Comparison of ENCODE assay signal across 27 cellular contexts in the genomic region with DNA sequence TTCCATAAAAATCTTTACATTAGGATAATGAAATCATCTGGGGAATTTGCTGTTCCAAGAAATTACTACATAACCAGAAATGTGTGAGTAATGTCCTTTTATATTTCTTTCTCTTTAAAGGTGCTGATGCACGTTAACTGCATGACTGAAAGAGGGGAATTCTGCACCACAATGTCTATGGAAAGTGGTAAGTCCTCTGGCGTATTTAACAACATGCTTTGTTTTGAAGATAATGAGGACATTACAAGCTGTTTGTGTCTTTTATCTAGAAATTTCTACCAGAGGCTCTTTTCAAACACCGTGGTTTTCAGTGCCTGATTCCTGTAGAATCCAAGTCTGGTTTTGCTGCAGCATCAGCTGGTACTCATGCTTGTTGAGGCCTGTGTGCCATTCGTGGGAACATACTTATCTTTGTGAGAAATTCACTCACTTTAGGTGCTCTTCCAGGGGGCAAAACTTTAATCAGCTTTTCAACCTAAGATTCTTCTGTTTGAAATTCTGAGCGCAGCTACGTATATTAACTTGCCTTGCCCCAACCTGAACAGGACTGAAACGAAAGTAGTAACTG.
DNase-seq lines count a peak whose midpoint lies in the region; TF ChIP-seq lines count a peak whose summit lies in the region.
"Had no signal": no experiment of that assay in that cellular context is flagged by ENCODE, and none has a peak within 500 bp of the region (broad histone marks: within the 10 kb centered on the region; RNA-seq: fewer than 3 reads in every experiment).

No MANE protein-coding gene starts in this region.

- intact Hi-C loops in MCF 10A (cut with micrococcal nuclease) (no loop called here), breast epithelium (cut with DNase I; ENCODE audit: low total_unique reads) (no loop called here)

- no peak for TF ChIP-seq POLR2A in breast epithelium (IDR thresholded peaks at IDR 0.05)

- H3K9ac ChIP-seq in smooth muscle cell (ENCODE audit: low read depth), result no peak overlapping the region
- H3K9ac ChIP-seq: GM23248 had no signal

- H3K4me3 Mint-ChIP-seq in MCF 10A (ENCODE audit: unreplicated experiment), result no peak overlapping the region
- no peak overlapping the region for H3K4me3 Mint-ChIP-seq in endothelial cell (ENCODE audit: unreplicated experiment)
- H3K4me3 Mint-ChIP-seq: activated CD4-positive, alpha-beta memory T cell treated with anti-CD3 and anti-CD28 coated beads for 36 hours; activated naive CD4-positive, alpha-beta T cell treated with anti-CD3 and anti-CD28 coated beads, Interleukin-2, amount 50 U/mL, for 24 hours; CD4-positive, CD25-positive, alpha-beta regulatory T cell; central memory CD8-positive, alpha-beta T cell had no signal

- 48% methylated on average over 7 of the region's 7 CpGs for WGBS in smooth muscle cell (ENCODE audit: low lambda C conversion rate)

- BruUV-seq in MCF 10A (replicated peaks; lab: Mats Ljungman, UMichigan), result no TSS peak

- H3K4me2 ChIP-seq in smooth muscle cell, result peak overlapping the region; percentile 61

- peak overlapping the region; percentile 74 for H2AFZ ChIP-seq in smooth muscle cell (ENCODE audit: low read depth)
- H2AFZ ChIP-seq: GM23248 had no signal

- H3F3A ChIP-seq in smooth muscle cell (ENCODE audit: low read depth), result no peaks in the 10 kb centered on the region

- H3K79me2 ChIP-seq in smooth muscle cell (ENCODE audit: low read depth), result no peaks in the 10 kb centered on the region

- CTCF ChIA-PET in MCF 10A (lab: Yijun Ruan, JAX), result interaction anchor here (0.6 to 0.8 kb wide), 2 partner anchors 15 to 152 kb away, joined by 3 read pairs; no protein-coding TSS in a partner anchor

- H3K27ac Mint-ChIP-seq in MCF 10A (ENCODE audit: low read depth, unreplicated experiment) (no peak overlapping the region), endothelial cell (ENCODE audit: unreplicated experiment) (no peak overlapping the region)
- H3K27ac Mint-ChIP-seq: activated CD4-positive, alpha-beta memory T cell treated with anti-CD3 and anti-CD28 coated beads for 36 hours; activated naive CD4-positive, alpha-beta T cell treated with anti-CD3 and anti-CD28 coated beads, Interleukin-2, amount 50 U/mL, for 24 hours; CD4-positive, CD25-positive, alpha-beta regulatory T cell; progenitor cell of endocrine pancreas had no signal

- no peaks in the 10 kb centered on the region for H4K20me1 ChIP-seq in smooth muscle cell (ENCODE audit: low read depth)

- H3K4me3 ChIP-seq in breast epithelium (peak overlapping the region in 1 of 3 donors; percentile 21), cardiac fibroblast (replicated peaks in 1 of 2; ENCODE audit: low read depth in 2 of 2, low read length in 2 of 2) (no peak overlapping the region), kidney epithelial cell (ENCODE audit: low read depth, low read length) (no peak overlapping the region), smooth muscle cell (no peak overlapping the region)
- H3K4me3 ChIP-seq: GM12878, GM23248, SJCRH30, skin epidermis, tibial nerve had no signal

- POLR2A ChIA-PET in MCF 10A (lab: Yijun Ruan, JAX), result interaction anchor here (0.6 to 1.1 kb wide), 2 partner anchors 10 to 69 kb away, joined by 3 read pairs; no protein-coding TSS in a partner anchor

- H3K4me1 ChIP-seq in breast epithelium, result no peaks in the 10 kb centered on the region
- peaks cover 23% of the 10 kb centered on the region for H3K4me1 ChIP-seq in smooth muscle cell (ENCODE audit: low read depth)
- H3K4me1 ChIP-seq: SJCRH30, tibial nerve had no signal

- DNase-seq in MCF 10A (ENCODE audit: unreplicated experiment) (peak; percentile 27), breast epithelium (ENCODE audit: low spot score in 2 of 2) (no peak), cardiac fibroblast (ENCODE audit: low read depth in 2 of 2) (peak; percentile 39 to 59), kidney epithelial cell (ENCODE audit: low read depth) (peak; percentile 35), smooth muscle cell (lab: John Stamatoyannopoulos, UW; ENCODE audit: unreplicated experiment) (no peak), endothelial cell (ENCODE audit: low spot score) (no peak), NCI-H2029 (lab: John Stamatoyannopoulos, UW) (no peak)
- no peak for DNase-seq in activated effector memory CD4-positive, alpha-beta T cell treated with anti-CD3 and anti-CD28 coated beads, Interleukin-2, amount 50 U/mL, for 16 hours
- DNase-seq: activated CD4-positive, alpha-beta memory T cell treated with anti-CD3 and anti-CD28 coated beads for 36 hours; activated CD8-positive, alpha-beta memory T cell treated with anti-CD3 and anti-CD28 coated beads, Interleukin-2, amount 50 U/mL, for 4 hours; CD4-positive, CD25-positive, alpha-beta regulatory T cell; dermis blood vessel endothelial cell; glutamatergic neuron; GM23248; left cardiac atrium; NCI-H1105; NCI-H187 treated with DMSO at 0.1 percent for 48 hours; NCI-H526 treated with DMSO at 0.1 percent for 48 hours; SJCRH30; T-helper 1 cell had no signal

- TF ChIP-seq CTCF in MCF 10A (IDR thresholded peaks at IDR 0.05; ENCODE audit: unreplicated experiment) (no peak), breast epithelium (IDR thresholded peaks at IDR 0.05) (no peak), cardiac fibroblast (IDR thresholded peaks at IDR 0.05; ENCODE audit: low read depth, low read length) (no peak), kidney epithelial cell (IDR thresholded peaks at IDR 0.05; ENCODE audit: insufficient read depth, low read length, poor library complexity, severe bottlenecking) (no peak), smooth muscle cell (IDR thresholded peaks at IDR 0.05; ENCODE audit: borderline replicate concordance, insufficient read depth, poor library complexity, severe bottlenecking) (no peak), endothelial cell (IDR thresholded peaks at IDR 0.05; ENCODE audit: unreplicated experiment) (no peak)

- H3K27ac ChIP-seq in breast epithelium (no peak overlapping the region), smooth muscle cell (ENCODE audit: low read depth) (no peak overlapping the region)
- H3K27ac ChIP-seq: 22Rv1, GM23248, SJCRH30, skin epidermis, tibial nerve had no signal

- H3K4me1 Mint-ChIP-seq in MCF 10A (ENCODE audit: insufficient read depth, unreplicated experiment), result peaks cover 12% of the 10 kb centered on the region
- H3K4me1 Mint-ChIP-seq in endothelial cell (ENCODE audit: unreplicated experiment), result no peaks in the 10 kb centered on the region
- H3K4me1 Mint-ChIP-seq: activated naive CD4-positive, alpha-beta T cell treated with anti-CD3 and anti-CD28 coated beads, Interleukin-2, amount 50 U/mL, for 24 hours; CD4-positive, CD25-positive, alpha-beta regulatory T cell; central memory CD8-positive, alpha-beta T cell had no signal

- H3K36me3 ChIP-seq in breast epithelium (peaks cover 4% of the 10 kb centered on the region), kidney epithelial cell (ENCODE audit: control insufficient read depth, insufficient read depth, low read length) (no peaks in the 10 kb centered on the region), smooth muscle cell (ENCODE audit: low read depth) (no peaks in the 10 kb centered on the region)
- H3K36me3 ChIP-seq: SJCRH30, tibial nerve had no signal

- peaks cover 13% of the 10 kb centered on the region for H3K9me3 Mint-ChIP-seq in MCF 10A (ENCODE audit: unreplicated experiment)
- no peaks in the 10 kb centered on the region for H3K9me3 Mint-ChIP-seq in endothelial cell (ENCODE audit: unreplicated experiment)

- H3K27me3 ChIP-seq in breast epithelium (no peaks in the 10 kb centered on the region), kidney epithelial cell (ENCODE audit: control insufficient read depth, insufficient read depth, low read length) (no peaks in the 10 kb centered on the region), smooth muscle cell (ENCODE audit: low read depth) (no peaks in the 10 kb centered on the region)
- H3K27me3 ChIP-seq: SJCRH30, tibial nerve had no signal

- no peaks in the 10 kb centered on the region for H3K36me3 Mint-ChIP-seq in MCF 10A (ENCODE audit: insufficient read depth, unreplicated experiment)
- no peaks in the 10 kb centered on the region for H3K36me3 Mint-ChIP-seq in endothelial cell (ENCODE audit: low read depth, unreplicated experiment)
- H3K36me3 Mint-ChIP-seq: activated CD4-positive, alpha-beta memory T cell treated with anti-CD3 and anti-CD28 coated beads for 36 hours; activated naive CD4-positive, alpha-beta T cell treated with anti-CD3 and anti-CD28 coated beads, Interleukin-2, amount 50 U/mL, for 24 hours; CD4-positive, CD25-positive, alpha-beta regulatory T cell had no signal

- H3K27me3 Mint-ChIP-seq in MCF 10A (ENCODE audit: insufficient read depth, unreplicated experiment) (no peaks in the 10 kb centered on the region), endothelial cell (ENCODE audit: unreplicated experiment) (peaks cover 3% of the 10 kb centered on the region)
- H3K27me3 Mint-ChIP-seq: activated CD4-positive, alpha-beta memory T cell treated with anti-CD3 and anti-CD28 coated beads for 36 hours; activated naive CD4-positive, alpha-beta T cell treated with anti-CD3 and anti-CD28 coated beads, Interleukin-2, amount 50 U/mL, for 24 hours; CD4-positive, CD25-positive, alpha-beta regulatory T cell; central memory CD8-positive, alpha-beta T cell; progenitor cell of endocrine pancreas had no signal

- no peaks in the 10 kb centered on the region for H3K9me3 ChIP-seq in breast epithelium
- H3K9me3 ChIP-seq in smooth muscle cell (replicated peaks; ENCODE audit: low read depth), result no peaks in the 10 kb centered on the region
- H3K9me3 ChIP-seq: SJCRH30, tibial nerve had no signal

Comparison
In these comparisons a context has a peak if more than half of its experiments do, and no peak if none do; other contexts are left out.
1. DNase-seq: peak in MCF 10A (single experiment), cardiac fibroblast (2 of 2) and kidney epithelial cell (single experiment); none in breast epithelium (0 of 2), smooth muscle cell (single experiment), activated effector memory CD4-positive, alpha-beta T cell treated with anti-CD3 and anti-CD28 coated beads, Interleukin-2, amount 50 U/mL, for 16 hours (single experiment), endothelial cell (single experiment) and NCI-H2029 (single experiment).